Comparison of ENCODE assay signal across 2 cellular contexts in the genomic region with DNA sequence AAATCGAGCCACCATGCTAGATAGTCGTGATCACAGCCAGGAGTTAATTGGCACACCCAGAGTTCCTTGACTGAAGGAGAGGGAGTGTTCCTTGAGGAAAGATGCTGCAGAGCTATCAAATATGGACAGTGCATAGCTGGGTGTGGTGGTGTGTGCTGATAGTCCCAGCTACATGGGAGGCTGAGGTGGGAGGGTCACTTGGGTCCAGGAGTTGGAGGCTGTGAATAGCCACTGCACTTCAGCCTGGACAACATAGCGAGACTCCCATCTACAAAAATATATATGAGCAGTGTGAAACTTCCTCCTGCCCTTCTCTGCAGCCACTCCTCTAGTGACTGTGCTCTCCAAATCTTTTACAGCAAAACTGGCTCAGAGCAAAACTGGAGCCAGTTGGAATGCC.
TF ChIP-seq lines count a peak whose summit lies in the region.

No MANE protein-coding gene starts in this region.

TF ChIP-seq in H1, 55 proteins besides CTCF, POLR2A, EP300 and RAD21 (continues in another document):
- no peak for TF ChIP-seq BCL11A (IDR thresholded peaks at IDR 0.05; ENCODE audit: low read depth in 2 of 2, low read length in 2 of 2)
- TF ChIP-seq TEAD4 (IDR thresholded peaks at IDR 0.05; ENCODE audit: low read depth, low read length): no peak
- TF ChIP-seq MAFK (IDR thresholded peaks at IDR 0.05; ENCODE audit: low read depth, low read length): no peak
- TF ChIP-seq, protein P1, sequence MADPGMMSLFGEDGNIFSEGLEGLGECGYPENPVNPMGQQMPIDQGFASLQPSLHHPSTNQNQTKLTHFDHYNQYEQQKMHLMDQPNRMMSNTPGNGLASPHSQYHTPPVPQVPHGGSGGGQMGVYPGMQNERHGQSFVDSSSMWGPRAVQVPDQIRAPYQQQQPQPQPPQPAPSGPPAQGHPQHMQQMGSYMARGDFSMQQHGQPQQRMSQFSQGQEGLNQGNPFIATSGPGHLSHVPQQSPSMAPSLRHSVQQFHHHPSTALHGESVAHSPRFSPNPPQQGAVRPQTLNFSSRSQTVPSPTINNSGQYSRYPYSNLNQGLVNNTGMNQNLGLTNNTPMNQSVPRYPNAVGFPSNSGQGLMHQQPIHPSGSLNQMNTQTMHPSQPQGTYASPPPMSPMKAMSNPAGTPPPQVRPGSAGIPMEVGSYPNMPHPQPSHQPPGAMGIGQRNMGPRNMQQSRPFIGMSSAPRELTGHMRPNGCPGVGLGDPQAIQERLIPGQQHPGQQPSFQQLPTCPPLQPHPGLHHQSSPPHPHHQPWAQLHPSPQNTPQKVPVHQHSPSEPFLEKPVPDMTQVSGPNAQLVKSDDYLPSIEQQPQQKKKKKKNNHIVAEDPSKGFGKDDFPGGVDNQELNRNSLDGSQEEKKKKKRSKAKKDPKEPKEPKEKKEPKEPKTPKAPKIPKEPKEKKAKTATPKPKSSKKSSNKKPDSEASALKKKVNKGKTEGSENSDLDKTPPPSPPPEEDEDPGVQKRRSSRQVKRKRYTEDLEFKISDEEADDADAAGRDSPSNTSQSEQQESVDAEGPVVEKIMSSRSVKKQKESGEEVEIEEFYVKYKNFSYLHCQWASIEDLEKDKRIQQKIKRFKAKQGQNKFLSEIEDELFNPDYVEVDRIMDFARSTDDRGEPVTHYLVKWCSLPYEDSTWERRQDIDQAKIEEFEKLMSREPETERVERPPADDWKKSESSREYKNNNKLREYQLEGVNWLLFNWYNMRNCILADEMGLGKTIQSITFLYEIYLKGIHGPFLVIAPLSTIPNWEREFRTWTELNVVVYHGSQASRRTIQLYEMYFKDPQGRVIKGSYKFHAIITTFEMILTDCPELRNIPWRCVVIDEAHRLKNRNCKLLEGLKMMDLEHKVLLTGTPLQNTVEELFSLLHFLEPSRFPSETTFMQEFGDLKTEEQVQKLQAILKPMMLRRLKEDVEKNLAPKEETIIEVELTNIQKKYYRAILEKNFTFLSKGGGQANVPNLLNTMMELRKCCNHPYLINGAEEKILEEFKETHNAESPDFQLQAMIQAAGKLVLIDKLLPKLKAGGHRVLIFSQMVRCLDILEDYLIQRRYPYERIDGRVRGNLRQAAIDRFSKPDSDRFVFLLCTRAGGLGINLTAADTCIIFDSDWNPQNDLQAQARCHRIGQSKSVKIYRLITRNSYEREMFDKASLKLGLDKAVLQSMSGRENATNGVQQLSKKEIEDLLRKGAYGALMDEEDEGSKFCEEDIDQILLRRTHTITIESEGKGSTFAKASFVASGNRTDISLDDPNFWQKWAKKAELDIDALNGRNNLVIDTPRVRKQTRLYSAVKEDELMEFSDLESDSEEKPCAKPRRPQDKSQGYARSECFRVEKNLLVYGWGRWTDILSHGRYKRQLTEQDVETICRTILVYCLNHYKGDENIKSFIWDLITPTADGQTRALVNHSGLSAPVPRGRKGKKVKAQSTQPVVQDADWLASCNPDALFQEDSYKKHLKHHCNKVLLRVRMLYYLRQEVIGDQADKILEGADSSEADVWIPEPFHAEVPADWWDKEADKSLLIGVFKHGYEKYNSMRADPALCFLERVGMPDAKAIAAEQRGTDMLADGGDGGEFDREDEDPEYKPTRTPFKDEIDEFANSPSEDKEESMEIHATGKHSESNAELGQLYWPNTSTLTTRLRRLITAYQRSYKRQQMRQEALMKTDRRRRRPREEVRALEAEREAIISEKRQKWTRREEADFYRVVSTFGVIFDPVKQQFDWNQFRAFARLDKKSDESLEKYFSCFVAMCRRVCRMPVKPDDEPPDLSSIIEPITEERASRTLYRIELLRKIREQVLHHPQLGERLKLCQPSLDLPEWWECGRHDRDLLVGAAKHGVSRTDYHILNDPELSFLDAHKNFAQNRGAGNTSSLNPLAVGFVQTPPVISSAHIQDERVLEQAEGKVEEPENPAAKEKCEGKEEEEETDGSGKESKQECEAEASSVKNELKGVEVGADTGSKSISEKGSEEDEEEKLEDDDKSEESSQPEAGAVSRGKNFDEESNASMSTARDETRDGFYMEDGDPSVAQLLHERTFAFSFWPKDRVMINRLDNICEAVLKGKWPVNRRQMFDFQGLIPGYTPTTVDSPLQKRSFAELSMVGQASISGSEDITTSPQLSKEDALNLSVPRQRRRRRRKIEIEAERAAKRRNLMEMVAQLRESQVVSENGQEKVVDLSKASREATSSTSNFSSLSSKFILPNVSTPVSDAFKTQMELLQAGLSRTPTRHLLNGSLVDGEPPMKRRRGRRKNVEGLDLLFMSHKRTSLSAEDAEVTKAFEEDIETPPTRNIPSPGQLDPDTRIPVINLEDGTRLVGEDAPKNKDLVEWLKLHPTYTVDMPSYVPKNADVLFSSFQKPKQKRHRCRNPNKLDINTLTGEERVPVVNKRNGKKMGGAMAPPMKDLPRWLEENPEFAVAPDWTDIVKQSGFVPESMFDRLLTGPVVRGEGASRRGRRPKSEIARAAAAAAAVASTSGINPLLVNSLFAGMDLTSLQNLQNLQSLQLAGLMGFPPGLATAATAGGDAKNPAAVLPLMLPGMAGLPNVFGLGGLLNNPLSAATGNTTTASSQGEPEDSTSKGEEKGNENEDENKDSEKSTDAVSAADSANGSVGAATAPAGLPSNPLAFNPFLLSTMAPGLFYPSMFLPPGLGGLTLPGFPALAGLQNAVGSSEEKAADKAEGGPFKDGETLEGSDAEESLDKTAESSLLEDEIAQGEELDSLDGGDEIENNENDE (IDR thresholded peaks at IDR 0.05; ENCODE audit: insufficient replicate concordance, low read length): no peak
- TF ChIP-seq, protein P2, sequence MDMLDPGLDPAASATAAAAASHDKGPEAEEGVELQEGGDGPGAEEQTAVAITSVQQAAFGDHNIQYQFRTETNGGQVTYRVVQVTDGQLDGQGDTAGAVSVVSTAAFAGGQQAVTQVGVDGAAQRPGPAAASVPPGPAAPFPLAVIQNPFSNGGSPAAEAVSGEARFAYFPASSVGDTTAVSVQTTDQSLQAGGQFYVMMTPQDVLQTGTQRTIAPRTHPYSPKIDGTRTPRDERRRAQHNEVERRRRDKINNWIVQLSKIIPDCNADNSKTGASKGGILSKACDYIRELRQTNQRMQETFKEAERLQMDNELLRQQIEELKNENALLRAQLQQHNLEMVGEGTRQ (IDR thresholded peaks at IDR 0.05; ENCODE audit: low read length): no peak
- no peak for TF ChIP-seq CBX8 (IDR thresholded peaks at IDR 0.05; ENCODE audit: borderline replicate concordance, low read depth, low read length)
- no peak for TF ChIP-seq ASH2L (IDR thresholded peaks at IDR 0.05; ENCODE audit: low read length)
- TF ChIP-seq NRF1 (IDR thresholded peaks at IDR 0.05; ENCODE audit: low read depth, low read length): no peak
- TF ChIP-seq CEBPB (IDR thresholded peaks at IDR 0.05; ENCODE audit: low read depth, low read length): no peak
- no peak for TF ChIP-seq KDM5A (IDR thresholded peaks at IDR 0.05; ENCODE audit: low read length)
- TF ChIP-seq, protein P3, sequence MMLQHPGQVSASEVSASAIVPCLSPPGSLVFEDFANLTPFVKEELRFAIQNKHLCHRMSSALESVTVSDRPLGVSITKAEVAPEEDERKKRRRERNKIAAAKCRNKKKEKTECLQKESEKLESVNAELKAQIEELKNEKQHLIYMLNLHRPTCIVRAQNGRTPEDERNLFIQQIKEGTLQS (IDR thresholded peaks at IDR 0.05; ENCODE audit: insufficient read depth, low read depth, low read length): no peak
- TF ChIP-seq KDM4A (IDR thresholded peaks at IDR 0.05; ENCODE audit: low read depth, low read length, severe bottlenecking): no peak
- TF ChIP-seq RNF2 (IDR thresholded peaks at IDR 0.05; ENCODE audit: borderline replicate concordance, low read depth, low read length, missing control alignments, poor library complexity, severe bottlenecking): no peak
- no peak for TF ChIP-seq SIRT6 (IDR thresholded peaks at IDR 0.05; ENCODE audit: low read length)
- TF ChIP-seq ZNF274 (IDR thresholded peaks at IDR 0.05; ENCODE audit: borderline replicate concordance, extremely low read depth, low read length): no peak

TF ChIP-seq in HepG2, 621 proteins besides CTCF, POLR2A, EP300 and RAD21:
- TF ChIP-seq ZNF484 (CRISPR knock-in tag; IDR thresholded peaks at IDR 0.05; ENCODE audit: borderline replicate concordance, low read depth): no peak
- no peak for TF ChIP-seq ZNF570 (CRISPR knock-in tag; IDR thresholded peaks at IDR 0.05; ENCODE audit: borderline replicate concordance)
- TF ChIP-seq, protein P4, sequence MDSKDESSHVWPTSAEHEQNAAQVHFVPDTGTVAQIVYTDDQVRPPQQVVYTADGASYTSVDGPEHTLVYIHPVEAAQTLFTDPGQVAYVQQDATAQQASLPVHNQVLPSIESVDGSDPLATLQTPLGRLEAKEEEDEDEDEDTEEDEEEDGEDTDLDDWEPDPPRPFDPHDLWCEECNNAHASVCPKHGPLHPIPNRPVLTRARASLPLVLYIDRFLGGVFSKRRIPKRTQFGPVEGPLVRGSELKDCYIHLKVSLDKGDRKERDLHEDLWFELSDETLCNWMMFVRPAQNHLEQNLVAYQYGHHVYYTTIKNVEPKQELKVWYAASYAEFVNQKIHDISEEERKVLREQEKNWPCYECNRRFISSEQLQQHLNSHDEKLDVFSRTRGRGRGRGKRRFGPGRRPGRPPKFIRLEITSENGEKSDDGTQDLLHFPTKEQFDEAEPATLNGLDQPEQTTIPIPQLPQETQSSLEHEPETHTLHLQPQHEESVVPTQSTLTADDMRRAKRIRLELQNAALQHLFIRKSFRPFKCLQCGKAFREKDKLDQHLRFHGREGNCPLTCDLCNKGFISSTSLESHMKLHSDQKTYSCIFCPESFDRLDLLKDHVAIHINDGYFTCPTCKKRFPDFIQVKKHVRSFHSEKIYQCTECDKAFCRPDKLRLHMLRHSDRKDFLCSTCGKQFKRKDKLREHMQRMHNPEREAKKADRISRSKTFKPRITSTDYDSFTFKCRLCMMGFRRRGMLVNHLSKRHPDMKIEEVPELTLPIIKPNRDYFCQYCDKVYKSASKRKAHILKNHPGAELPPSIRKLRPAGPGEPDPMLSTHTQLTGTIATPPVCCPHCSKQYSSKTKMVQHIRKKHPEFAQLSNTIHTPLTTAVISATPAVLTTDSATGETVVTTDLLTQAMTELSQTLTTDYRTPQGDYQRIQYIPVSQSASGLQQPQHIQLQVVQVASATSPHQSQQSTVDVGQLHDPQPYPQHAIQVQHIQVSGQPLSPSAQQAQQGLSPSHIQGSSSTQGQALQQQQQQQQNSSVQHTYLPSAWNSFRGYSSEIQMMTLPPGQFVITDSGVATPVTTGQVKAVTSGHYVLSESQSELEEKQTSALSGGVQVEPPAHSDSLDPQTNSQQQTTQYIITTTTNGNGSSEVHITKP (CRISPR knock-in tag; IDR thresholded peaks at IDR 0.05; ENCODE audit: low read depth): no peak
- TF ChIP-seq, protein P5, sequence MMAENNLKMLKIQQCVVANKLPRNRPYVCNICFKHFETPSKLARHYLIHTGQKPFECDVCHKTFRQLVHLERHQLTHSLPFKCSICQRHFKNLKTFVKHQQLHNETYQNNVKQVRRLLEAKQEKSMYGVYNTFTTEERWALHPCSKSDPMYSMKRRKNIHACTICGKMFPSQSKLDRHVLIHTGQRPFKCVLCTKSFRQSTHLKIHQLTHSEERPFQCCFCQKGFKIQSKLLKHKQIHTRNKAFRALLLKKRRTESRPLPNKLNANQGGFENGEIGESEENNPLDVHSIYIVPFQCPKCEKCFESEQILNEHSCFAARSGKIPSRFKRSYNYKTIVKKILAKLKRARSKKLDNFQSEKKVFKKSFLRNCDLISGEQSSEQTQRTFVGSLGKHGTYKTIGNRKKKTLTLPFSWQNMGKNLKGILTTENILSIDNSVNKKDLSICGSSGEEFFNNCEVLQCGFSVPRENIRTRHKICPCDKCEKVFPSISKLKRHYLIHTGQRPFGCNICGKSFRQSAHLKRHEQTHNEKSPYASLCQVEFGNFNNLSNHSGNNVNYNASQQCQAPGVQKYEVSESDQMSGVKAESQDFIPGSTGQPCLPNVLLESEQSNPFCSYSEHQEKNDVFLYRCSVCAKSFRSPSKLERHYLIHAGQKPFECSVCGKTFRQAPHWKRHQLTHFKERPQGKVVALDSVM (CRISPR knock-in tag; IDR thresholded peaks at IDR 0.05): peak; percentile 79; the same call in 1 of the 2 replicates
- TF ChIP-seq, protein P6, sequence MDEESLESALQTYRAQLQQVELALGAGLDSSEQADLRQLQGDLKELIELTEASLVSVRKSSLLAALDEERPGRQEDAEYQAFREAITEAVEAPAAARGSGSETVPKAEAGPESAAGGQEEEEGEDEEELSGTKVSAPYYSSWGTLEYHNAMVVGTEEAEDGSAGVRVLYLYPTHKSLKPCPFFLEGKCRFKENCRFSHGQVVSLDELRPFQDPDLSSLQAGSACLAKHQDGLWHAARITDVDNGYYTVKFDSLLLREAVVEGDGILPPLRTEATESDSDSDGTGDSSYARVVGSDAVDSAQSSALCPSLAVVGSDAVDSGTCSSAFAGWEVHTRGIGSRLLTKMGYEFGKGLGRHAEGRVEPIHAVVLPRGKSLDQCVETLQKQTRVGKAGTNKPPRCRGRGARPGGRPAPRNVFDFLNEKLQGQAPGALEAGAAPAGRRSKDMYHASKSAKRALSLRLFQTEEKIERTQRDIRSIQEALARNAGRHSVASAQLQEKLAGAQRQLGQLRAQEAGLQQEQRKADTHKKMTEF (CRISPR knock-in tag; IDR thresholded peaks at IDR 0.05): no peak
- peak; percentile 95 for TF ChIP-seq ZNF121 (CRISPR knock-in tag; IDR thresholded peaks at IDR 0.05)
